21 cellular contexts compared by ENCODE assay signal in genomic region chr16:47905771-47906170, GRCh38.
A peak's percentile ranks its signal among the peaks of the same experiment; 100 is the strongest.
DNase-seq lines count a peak whose midpoint lies in the region; ATAC-seq and TF ChIP-seq lines count a peak whose summit lies in the region.
"Had no signal": no experiment of that assay in that cellular context is flagged by ENCODE, and none has a peak within 500 bp of the region (broad histone marks: within the 10 kb centered on the region; RNA-seq: fewer than 3 reads in every experiment).

No MANE protein-coding gene starts in this region.

- ATAC-seq in IMR-90 (ENCODE audit: low read depth), result peak; percentile 37
- no peak for ATAC-seq in activated CD8-positive, alpha-beta T cell treated with anti-CD3 and anti-CD28 coated beads, Interleukin-2, amount 10 ng/mL, durations not matched to agents 7 days and 5 days
- no peak for ATAC-seq in GM21737 (IDR thresholded peaks at IDR 0.05; ENCODE audit: unreplicated experiment)
- ATAC-seq: left cardiac atrium, right lobe of liver had no signal

- no peak overlapping the region; the same call in 1 of the 2 replicates for H3K14ac ChIP-seq in IMR-90 (replicated peaks; ENCODE audit: low read depth, low read length)

- H3K4me2 ChIP-seq in IMR-90 (ENCODE audit: low read depth, low read length), result no peak overlapping the region
- H3K4me2 ChIP-seq in mesendoderm (ENCODE audit: low read length), result no peak overlapping the region

- TF ChIP-seq CTCF in BJ (IDR thresholded peaks at IDR 0.05; ENCODE audit: insufficient read depth, low read depth, low read length) (no peak), IMR-90 (conservative IDR thresholded peaks at IDR 0.05; ENCODE audit: low read depth, low read length) (no peak), astrocyte of the spinal cord (IDR thresholded peaks at IDR 0.05; ENCODE audit: low read depth, low read length) (no peak), progenitor cell of endocrine pancreas (IDR thresholded peaks at IDR 0.05; ENCODE audit: unreplicated experiment) (no peak)

- H3K4me1 ChIP-seq in IMR-90 (ENCODE audit: control insufficient read depth, insufficient read depth, low read length) (peaks cover 2% of the 10 kb centered on the region), mesendoderm (ENCODE audit: control insufficient read depth, low read depth, low read length) (peaks cover 2% of the 10 kb centered on the region)
- H3K4me1 ChIP-seq: colonic mucosa, right lobe of liver, upper lobe of left lung had no signal

- in situ Hi-C loops in IMR-90 (cut with MboI; ENCODE audit: low sequenced_read_pairs), result no loop called here
- in situ Hi-C loops in astrocyte of the spinal cord (cut with HindIII; ENCODE audit: low sequenced_read_pairs), result no loop called here

- H3K27ac ChIP-seq in IMR-90 (ENCODE audit: insufficient read depth, low read length), result no peak overlapping the region
- no peak overlapping the region for H3K27ac ChIP-seq in mesendoderm (ENCODE audit: low read depth, low read length)
- H3K27ac ChIP-seq: colonic mucosa, right lobe of liver, upper lobe of left lung had no signal

- H3K56ac ChIP-seq in IMR-90 (ENCODE audit: extremely low read depth, insufficient read depth, low read length) (no peak overlapping the region), mesendoderm (ENCODE audit: low read length) (peak overlapping the region; percentile 6)

- H3K27me3 Mint-ChIP-seq in activated CD8-positive, alpha-beta T cell treated with anti-CD3 and anti-CD28 coated beads, Interleukin-2, amount 10 ng/mL, durations not matched to agents 7 days and 5 days (ENCODE audit: low read depth), result no peaks in the 10 kb centered on the region
- peaks cover 2% of the 10 kb centered on the region for H3K27me3 Mint-ChIP-seq in progenitor cell of endocrine pancreas

- no CpG with 5 or more reads among the region's 3 CpGs for WGBS in IMR-90 (ENCODE audit: extremely low coverage in 2 of 2, insufficient read length in 1 of 2), 2 experiments
- no CpG with 5 or more reads among the region's 3 CpGs for WGBS in mesendoderm (ENCODE audit: extremely low coverage, insufficient coverage, low lambda C conversion rate)

- DNase-seq in BJ (ENCODE audit: low read depth) (peak; percentile 9), IMR-90 (peak; percentile 63), astrocyte of the spinal cord (ENCODE audit: low read depth, low spot score) (peak; percentile 39), mesendoderm (peak; percentile 66), NCI-H1694 (lab: John Stamatoyannopoulos, UW) (no peak), progenitor cell of endocrine pancreas (ENCODE audit: low spot score, unreplicated experiment) (no peak)
- no peak for DNase-seq in activated CD8-positive, alpha-beta T cell treated with anti-CD3 and anti-CD28 coated beads, Interleukin-2, amount 10 ng/mL, durations not matched to agents 7 days and 5 days
- DNase-seq: activated CD4-positive, alpha-beta T cell treated with anti-CD3 and anti-CD28 coated beads for 48 hours; activated CD8-positive, alpha-beta memory T cell treated with anti-CD3 and anti-CD28 coated beads, Interleukin-2, amount 50 U/mL, for 48 hours; activated gamma-delta T cell treated with Interleukin-2 at 50 U/mL for 16 hours; anterior cingulate cortex; CD8-positive, alpha-beta memory T cell; colonic mucosa; DMS79 treated with DMSO at 0.1 percent for 48 hours; left cardiac atrium; nucleus accumbens; right lobe of liver; RPMI8226; upper lobe of left lung had no signal

- H3K4me1 Mint-ChIP-seq in activated CD8-positive, alpha-beta T cell treated with anti-CD3 and anti-CD28 coated beads, Interleukin-2, amount 10 ng/mL, durations not matched to agents 7 days and 5 days (ENCODE audit: low read depth), result no peaks in the 10 kb centered on the region
- H3K4me1 Mint-ChIP-seq in progenitor cell of endocrine pancreas (ENCODE audit: low read depth), result peaks cover 4% of the 10 kb centered on the region
- H3K4me1 Mint-ChIP-seq: CD8-positive, alpha-beta memory T cell had no signal

- CTCF ChIA-PET in BJ (lab: Yijun Ruan, JAX), result interaction anchor here (0.9 kb wide), 1 partner anchor 17 kb away, joined by 3 read pairs; no protein-coding TSS in a partner anchor
- CTCF ChIA-PET in IMR-90 (lab: Yijun Ruan, JAX), result no interaction called here
- CTCF ChIA-PET in activated CD8-positive, alpha-beta T cell treated with anti-CD3 and anti-CD28 coated beads, Interleukin-2, amount 10 ng/mL, durations not matched to agents 7 days and 5 days (lab: Charles Lee), result no interaction called here

- no peaks in the 10 kb centered on the region; the same call in 1 of the 2 replicates for H3K27me3 ChIP-seq in BJ (ENCODE audit: control insufficient read depth, insufficient read depth, low read length)
- peaks cover 3% of the 10 kb centered on the region; the same call in 1 of the 2 replicates for H3K27me3 ChIP-seq in IMR-90 (ENCODE audit: control insufficient read depth, insufficient read depth, low read length)
- no peaks in the 10 kb centered on the region for H3K27me3 ChIP-seq in mesendoderm (ENCODE audit: insufficient read depth, low read length, poor library complexity)
- H3K27me3 ChIP-seq: colonic mucosa, right lobe of liver, upper lobe of left lung had no signal

- H3K79me1 ChIP-seq in IMR-90 (ENCODE audit: low read depth in 1 of 2, low read length in 2 of 2), result no peaks in the 10 kb centered on the region
- H3K79me1 ChIP-seq in mesendoderm (ENCODE audit: low read length), result no peaks in the 10 kb centered on the region

- no peak overlapping the region for H2AFZ ChIP-seq in IMR-90 (replicated peaks; ENCODE audit: low read length, poor library complexity)

- H4K8ac ChIP-seq in IMR-90 (ENCODE audit: low read depth in 2 of 2, low read length in 2 of 2) (no peak overlapping the region), mesendoderm (ENCODE audit: low read depth, low read length) (no peak overlapping the region)

- no peaks in the 10 kb centered on the region for H3K9me3 Mint-ChIP-seq in activated CD8-positive, alpha-beta T cell treated with anti-CD3 and anti-CD28 coated beads, Interleukin-2, amount 10 ng/mL, durations not matched to agents 7 days and 5 days (ENCODE audit: insufficient read depth)
- H3K9me3 Mint-ChIP-seq in progenitor cell of endocrine pancreas (ENCODE audit: low read depth), result peaks cover 13% of the 10 kb centered on the region
- H3K9me3 Mint-ChIP-seq: stimulated activated naive CD8-positive, alpha-beta T cell treated with anti-CD3 and anti-CD28 coated beads, Interleukin-15, Interleukin-2, amounts not matched to agents 100 ng/mL and 50 ng/mL, for 24 hours had no signal

- H2AK9ac ChIP-seq in IMR-90 (replicated peaks; ENCODE audit: low read depth, low read length, poor library complexity), result no peak overlapping the region

- H3K27ac Mint-ChIP-seq in activated CD8-positive, alpha-beta T cell treated with anti-CD3 and anti-CD28 coated beads, Interleukin-2, amount 10 ng/mL, durations not matched to agents 7 days and 5 days, result no peak overlapping the region
- no peak overlapping the region for H3K27ac Mint-ChIP-seq in progenitor cell of endocrine pancreas
- H3K27ac Mint-ChIP-seq: CD8-positive, alpha-beta memory T cell; stimulated activated naive CD8-positive, alpha-beta T cell treated with anti-CD3 and anti-CD28 coated beads, Interleukin-15, Interleukin-2, amounts not matched to agents 100 ng/mL and 50 ng/mL, for 24 hours had no signal

- no peak overlapping the region for H2BK20ac ChIP-seq in IMR-90 (ENCODE audit: low read depth, low read length)

- H3K36me3 ChIP-seq in BJ (ENCODE audit: control insufficient read depth, insufficient read depth, low read length) (no peaks in the 10 kb centered on the region), IMR-90 (ENCODE audit: control insufficient read depth, insufficient read depth, low read length) (no peaks in the 10 kb centered on the region), mesendoderm (ENCODE audit: control insufficient read depth, insufficient read depth, low read length) (no peaks in the 10 kb centered on the region)
- H3K36me3 ChIP-seq: colonic mucosa, right lobe of liver, upper lobe of left lung had no signal

- no peak overlapping the region for H3K4me3 Mint-ChIP-seq in activated CD8-positive, alpha-beta T cell treated with anti-CD3 and anti-CD28 coated beads, Interleukin-2, amount 10 ng/mL, durations not matched to agents 7 days and 5 days
- no peak overlapping the region for H3K4me3 Mint-ChIP-seq in progenitor cell of endocrine pancreas (ENCODE audit: low read depth)
- H3K4me3 Mint-ChIP-seq: CD8-positive, alpha-beta memory T cell; stimulated activated naive CD8-positive, alpha-beta T cell treated with anti-CD3 and anti-CD28 coated beads, Interleukin-15, Interleukin-2, amounts not matched to agents 100 ng/mL and 50 ng/mL, for 24 hours had no signal

- no peaks in the 10 kb centered on the region for H3K9me3 ChIP-seq in IMR-90 (ENCODE audit: control insufficient read depth, insufficient read depth, low read length)
- H3K9me3 ChIP-seq: colonic mucosa, right lobe of liver, upper lobe of left lung had no signal

- H2AK5ac ChIP-seq in IMR-90 (ENCODE audit: low read depth, low read length) (no peak overlapping the region), mesendoderm (ENCODE audit: low read length) (no peak overlapping the region)

- H3K9ac ChIP-seq in IMR-90 (ENCODE audit: low read depth, low read length) (no peak overlapping the region), mesendoderm (ENCODE audit: low read length) (no peak overlapping the region)

- intact Hi-C loops in IMR-90 (cut with micrococcal nuclease), result no loop called here

- H2BK5ac ChIP-seq in IMR-90 (ENCODE audit: low read depth, low read length, poor library complexity, severe bottlenecking), result no peak overlapping the region
- H2BK5ac ChIP-seq in mesendoderm (ENCODE audit: low read length), result peak overlapping the region; percentile 17

- TF ChIP-seq POLR2A in IMR-90 (IDR thresholded peaks at IDR 0.05; ENCODE audit: low read depth, low read length), result no peak

- no TSS peak for BruUV-seq in IMR-90 (replicated peaks; lab: Mats Ljungman, UMichigan)

- H2BK15ac ChIP-seq in IMR-90 (ENCODE audit: low read depth, low read length) (no peak overlapping the region), mesendoderm (replicated peaks; ENCODE audit: low read depth) (no peak overlapping the region)

- POLR2A ChIA-PET in BJ (lab: Charles Lee), result no interaction called here
- POLR2A ChIA-PET in IMR-90 (lab: Charles Lee; ENCODE audit: unreplicated experiment), result no interaction called here
- POLR2A ChIA-PET in activated CD8-positive, alpha-beta T cell treated with anti-CD3 and anti-CD28 coated beads, Interleukin-2, amount 10 ng/mL, durations not matched to agents 7 days and 5 days (lab: Charles Lee), result no interaction called here

- dilution Hi-C loops in IMR-90 (cut with HindIII; ENCODE audit: low sequenced_read_pairs, unreplicated experiment), result no loop called here

- TF ChIP-seq RAD21 in IMR-90 (IDR thresholded peaks at IDR 0.05; ENCODE audit: low read length), result no peak

- H3K79me2 ChIP-seq in mesendoderm (ENCODE audit: control insufficient read depth, insufficient read depth, low read length), result no peaks in the 10 kb centered on the region

- H4K5ac ChIP-seq in IMR-90 (ENCODE audit: low read depth, low read length) (no peak overlapping the region), mesendoderm (ENCODE audit: low read length) (no peak overlapping the region)

- H3K18ac ChIP-seq in IMR-90 (ENCODE audit: low read depth, low read length) (no peak overlapping the region), mesendoderm (ENCODE audit: low read length) (peak overlapping the region; percentile 65)

- H3K4ac ChIP-seq in IMR-90 (ENCODE audit: low read depth, low read length) (no peak overlapping the region), mesendoderm (ENCODE audit: low read depth, low read length) (peak overlapping the region; percentile 43)

- H3K36me3 Mint-ChIP-seq in activated CD8-positive, alpha-beta T cell treated with anti-CD3 and anti-CD28 coated beads, Interleukin-2, amount 10 ng/mL, durations not matched to agents 7 days and 5 days (ENCODE audit: low read depth), result no peaks in the 10 kb centered on the region
- H3K36me3 Mint-ChIP-seq in progenitor cell of endocrine pancreas (ENCODE audit: insufficient read depth), result no peaks in the 10 kb centered on the region
- H3K36me3 Mint-ChIP-seq: CD8-positive, alpha-beta memory T cell had no signal

- H3K23ac ChIP-seq in IMR-90 (ENCODE audit: low read depth, low read length), result no peak overlapping the region
- no peak overlapping the region for H3K23ac ChIP-seq in mesendoderm (ENCODE audit: low read length)

- no peak overlapping the region for H2BK120ac ChIP-seq in IMR-90 (ENCODE audit: low read depth, low read length)
- no peak overlapping the region for H2BK120ac ChIP-seq in mesendoderm (ENCODE audit: low read depth, low read length)

- no peak overlapping the region for H4K91ac ChIP-seq in IMR-90 (ENCODE audit: insufficient read depth, low read depth, low read length)

- H3K4me3 ChIP-seq in BJ (ENCODE audit: low read depth, low read length) (no peak overlapping the region), IMR-90 (ENCODE audit: insufficient read depth, low read depth, low read length) (no peak overlapping the region), astrocyte of the spinal cord (ENCODE audit: low read depth, low read length) (no peak overlapping the region), mesendoderm (ENCODE audit: low read length) (no peak overlapping the region)
- H3K4me3 ChIP-seq: colonic mucosa, right lobe of liver, upper lobe of left lung had no signal

- no peaks in the 10 kb centered on the region for H4K20me1 ChIP-seq in IMR-90 (ENCODE audit: insufficient read depth, low read length)

- H3K9me1 ChIP-seq in IMR-90 (ENCODE audit: insufficient read depth, low read length), result no peaks in the 10 kb centered on the region

Comparison
In these comparisons a context has a peak if more than half of its experiments do, and no peak if none do; other contexts are left out.
1. DNase-seq: peak in BJ (single experiment), IMR-90 (single experiment), astrocyte of the spinal cord (single experiment) and mesendoderm (single experiment); none in activated CD8-positive, alpha-beta T cell treated with anti-CD3 and anti-CD28 coated beads, Interleukin-2, amount 10 ng/mL, durations not matched to agents 7 days and 5 days (single experiment), NCI-H1694 (single experiment) and progenitor cell of endocrine pancreas (single experiment).